In the genomic region with DNA sequence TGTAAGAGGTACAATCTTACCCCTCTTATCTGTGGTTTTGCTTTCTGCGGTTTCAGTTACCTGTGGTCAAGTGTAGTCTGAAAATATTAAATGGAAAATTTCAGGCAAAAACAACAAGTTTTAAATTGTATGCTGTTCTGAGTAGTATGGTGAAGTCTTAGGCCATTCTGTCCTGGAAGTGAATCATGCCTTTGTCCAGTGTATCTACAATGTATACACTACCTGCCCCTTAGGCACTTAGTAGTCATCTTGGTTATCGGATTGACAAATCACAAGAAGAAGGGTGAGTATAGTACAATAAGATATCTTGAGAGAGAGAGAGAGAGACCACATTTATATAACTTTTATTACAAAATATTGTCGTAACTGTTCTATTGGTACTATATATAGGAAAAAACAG, we compare ENCODE assay signal across 29 cellular contexts. TPM values are rescaled to one million over a fixed set of nuclear protein-coding genes. Genes with fewer than 3 reads are reported as not detected.
DNase-seq lines count a peak whose midpoint lies in the region; ATAC-seq and TF ChIP-seq lines count a peak whose summit lies in the region.
"Had no signal": no experiment of that assay in that cellular context is flagged by ENCODE, and none has a peak within 500 bp of the region (broad histone marks: within the 10 kb centered on the region; RNA-seq: fewer than 3 reads in every experiment).

No MANE protein-coding gene starts in this region.

- peaks cover 8% of the 10 kb centered on the region for H3K4me1 ChIP-seq in IMR-90 (ENCODE audit: control insufficient read depth, insufficient read depth, low read length)

- POLR2A ChIA-PET in IMR-90 (lab: Charles Lee; ENCODE audit: unreplicated experiment): no interaction called here

- H3K27ac ChIP-seq in IMR-90 (ENCODE audit: insufficient read depth, low read length): no peak overlapping the region
- H3K27ac ChIP-seq: C4-2B, RWPE1 had no signal

- H4K5ac ChIP-seq in IMR-90 (ENCODE audit: low read depth, low read length): no peak overlapping the region

- no peak overlapping the region for H4K8ac ChIP-seq in IMR-90 (ENCODE audit: low read depth in 2 of 2, low read length in 2 of 2)

- H3K9me1 ChIP-seq in IMR-90 (ENCODE audit: insufficient read depth, low read length): no peaks in the 10 kb centered on the region; the same call in 1 of the 2 replicates

- H3K4me3 ChIP-seq in IMR-90 (ENCODE audit: insufficient read depth, low read depth, low read length): no peak overlapping the region
- H3K4me3 ChIP-seq: K562, MG63 had no signal

- WGBS in IMR-90 (ENCODE audit: extremely low coverage in 2 of 2, insufficient read length in 1 of 2), 2 experiments: no CpG with 5 or more reads among the region's 3 CpGs

- no peak overlapping the region for H3K18ac ChIP-seq in IMR-90 (ENCODE audit: low read depth, low read length)

- H3K4me2 ChIP-seq in IMR-90 (ENCODE audit: low read depth, low read length): no peak overlapping the region

- no peak overlapping the region for H2BK20ac ChIP-seq in IMR-90 (ENCODE audit: low read depth, low read length)

- TF ChIP-seq POLR2A in IMR-90 (IDR thresholded peaks at IDR 0.05; ENCODE audit: low read depth, low read length): no peak

- H3K23ac ChIP-seq in IMR-90 (ENCODE audit: low read depth, low read length): no peak overlapping the region

- H2BK120ac ChIP-seq in IMR-90 (ENCODE audit: low read depth, low read length): no peak overlapping the region

- H3K9me3 ChIP-seq in IMR-90 (ENCODE audit: control insufficient read depth, insufficient read depth, low read length): no peaks in the 10 kb centered on the region
- H3K9me3 ChIP-seq: Caco-2, MG63 had no signal

- TF ChIP-seq CTCF in IMR-90 (conservative IDR thresholded peaks at IDR 0.05; ENCODE audit: low read depth, low read length): no peak

- no peak overlapping the region for H3K56ac ChIP-seq in IMR-90 (ENCODE audit: extremely low read depth, insufficient read depth, low read length)

- CTCF ChIA-PET in IMR-90 (lab: Yijun Ruan, JAX): no interaction called here

- no peak overlapping the region for H2AK9ac ChIP-seq in IMR-90 (replicated peaks; ENCODE audit: low read depth, low read length, poor library complexity)

- no peak overlapping the region for H2AK5ac ChIP-seq in IMR-90 (ENCODE audit: low read depth, low read length)

- no peak overlapping the region for H2BK5ac ChIP-seq in IMR-90 (ENCODE audit: low read depth, low read length, poor library complexity, severe bottlenecking)

- no peak overlapping the region for H2AFZ ChIP-seq in IMR-90 (replicated peaks; ENCODE audit: low read length, poor library complexity)

- no peak for TF ChIP-seq RAD21 in IMR-90 (IDR thresholded peaks at IDR 0.05; ENCODE audit: low read length)

- ATAC-seq in IMR-90 (ENCODE audit: low read depth) (no peak), GM21529 (IDR thresholded peaks at IDR 0.05; ENCODE audit: unreplicated experiment) (no peak), GM19328 (IDR thresholded peaks at IDR 0.05; ENCODE audit: unreplicated experiment) (no peak)
- ATAC-seq: CD8-positive, alpha-beta T cell; HepG2; K562; Panc1 had no signal

- H3K27me3 ChIP-seq in IMR-90 (ENCODE audit: control insufficient read depth, insufficient read depth, low read length): no peaks in the 10 kb centered on the region
- H3K27me3 ChIP-seq: MG63 had no signal

- intact Hi-C loops in IMR-90 (cut with micrococcal nuclease): loop anchor here (5.0 kb wide), 1 partner anchor 43 kb away; a partner anchor contains a TSS

- H4K91ac ChIP-seq in IMR-90 (ENCODE audit: insufficient read depth, low read depth, low read length): no peak overlapping the region

- dilution Hi-C loops in IMR-90 (cut with HindIII; ENCODE audit: low sequenced_read_pairs, unreplicated experiment): no loop called here

- H2BK15ac ChIP-seq in IMR-90 (ENCODE audit: low read depth, low read length): no peak overlapping the region

- in situ Hi-C loops in IMR-90 (cut with MboI; ENCODE audit: low sequenced_read_pairs): no loop called here

- no peak overlapping the region for H3K9ac ChIP-seq in IMR-90 (ENCODE audit: low read depth, low read length)

- peaks cover 16 to 32% of the 10 kb centered on the region in 2 experiments; a peak in 3 of 4 replicates for H3K79me1 ChIP-seq in IMR-90 (ENCODE audit: low read depth in 1 of 2, low read length in 2 of 2)

- DNase-seq in IMR-90: peak; percentile 35
- DNase-seq in NCI-H226: peak; percentile 45
- DNase-seq in amniotic epithelial cell (ENCODE audit: low read depth): peak; percentile 28
- DNase-seq in iris pigment epithelial cell (ENCODE audit: low read depth): peak; percentile 52
- DNase-seq in DMS 273 treated with DMSO at 0.1 percent for 48 hours (lab: John Stamatoyannopoulos, UW): no peak
- DNase-seq: Caco-2; CD8-positive, alpha-beta T cell; DMS79; EL; GF-D8; H7; MG63; NCI-H1694; NCI-H2029 treated with DMSO at 0.1 percent for 48 hours; NCI-H524; NCI-H774; NK-92 treated with Interleukin-12 subunit alpha and Interleukin-12 subunit beta, amount 100 ng/mL, for 24 hours; SHP77 treated with DMSO at 0.1 percent for 48 hours; T-helper 1 cell had no signal

- no peaks in the 10 kb centered on the region; the same call in 1 of the 2 replicates for H4K20me1 ChIP-seq in IMR-90 (ENCODE audit: insufficient read depth, low read length)

- peaks cover 5% of the 10 kb centered on the region; the same call in 1 of the 2 replicates for H3K36me3 ChIP-seq in IMR-90 (ENCODE audit: control insufficient read depth, insufficient read depth, low read length)

- no TSS peak for BruUV-seq in IMR-90 (replicated peaks; lab: Mats Ljungman, UMichigan)

- H3K4ac ChIP-seq in IMR-90 (ENCODE audit: low read depth, low read length): no peak overlapping the region

- H3K14ac ChIP-seq in IMR-90 (replicated peaks; ENCODE audit: low read depth, low read length): no peak overlapping the region

TF ChIP-seq in IMR-90, 13 proteins besides CTCF, POLR2A, EP300 and RAD21:
- TF ChIP-seq NFE2L2 (IDR thresholded peaks at IDR 0.05; ENCODE audit: low read depth, low read length) (no peak), SMC3 (IDR thresholded peaks at IDR 0.05; ENCODE audit: low read depth, low read length) (no peak), RFX5 (IDR thresholded peaks at IDR 0.05; ENCODE audit: low read depth, low read length) (no peak), CHD1 (IDR thresholded peaks at IDR 0.05; ENCODE audit: low read depth, low read length) (no peak), RCOR1 (IDR thresholded peaks at IDR 0.05; ENCODE audit: insufficient replicate concordance, low read length) (no peak), MAZ (IDR thresholded peaks at IDR 0.05; ENCODE audit: borderline replicate concordance, low read depth, low read length) (no peak), CEBPB (IDR thresholded peaks at IDR 0.05; ENCODE audit: low read depth, low read length) (no peak), BHLHE40 (IDR thresholded peaks at IDR 0.05; ENCODE audit: low read depth, low read length) (no peak), MAFK (IDR thresholded peaks at IDR 0.05; ENCODE audit: low read depth, low read length) (no peak), FOS (IDR thresholded peaks at IDR 0.05; ENCODE audit: low read depth, low read length) (no peak), MXI1 (IDR thresholded peaks at IDR 0.05; ENCODE audit: borderline replicate concordance, low read depth, low read length) (no peak)
- TF ChIP-seq, protein P1, sequence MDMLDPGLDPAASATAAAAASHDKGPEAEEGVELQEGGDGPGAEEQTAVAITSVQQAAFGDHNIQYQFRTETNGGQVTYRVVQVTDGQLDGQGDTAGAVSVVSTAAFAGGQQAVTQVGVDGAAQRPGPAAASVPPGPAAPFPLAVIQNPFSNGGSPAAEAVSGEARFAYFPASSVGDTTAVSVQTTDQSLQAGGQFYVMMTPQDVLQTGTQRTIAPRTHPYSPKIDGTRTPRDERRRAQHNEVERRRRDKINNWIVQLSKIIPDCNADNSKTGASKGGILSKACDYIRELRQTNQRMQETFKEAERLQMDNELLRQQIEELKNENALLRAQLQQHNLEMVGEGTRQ (IDR thresholded peaks at IDR 0.05; ENCODE audit: low read depth, low read length): no peak
- TF ChIP-seq, protein P2, sequence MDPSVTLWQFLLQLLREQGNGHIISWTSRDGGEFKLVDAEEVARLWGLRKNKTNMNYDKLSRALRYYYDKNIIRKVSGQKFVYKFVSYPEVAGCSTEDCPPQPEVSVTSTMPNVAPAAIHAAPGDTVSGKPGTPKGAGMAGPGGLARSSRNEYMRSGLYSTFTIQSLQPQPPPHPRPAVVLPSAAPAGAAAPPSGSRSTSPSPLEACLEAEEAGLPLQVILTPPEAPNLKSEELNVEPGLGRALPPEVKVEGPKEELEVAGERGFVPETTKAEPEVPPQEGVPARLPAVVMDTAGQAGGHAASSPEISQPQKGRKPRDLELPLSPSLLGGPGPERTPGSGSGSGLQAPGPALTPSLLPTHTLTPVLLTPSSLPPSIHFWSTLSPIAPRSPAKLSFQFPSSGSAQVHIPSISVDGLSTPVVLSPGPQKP (IDR thresholded peaks at IDR 0.05; ENCODE audit: borderline replicate concordance, low read depth, low read length): no peak

RNA-seq across cellular contexts. Expression of a gene that starts 43.5 kb away (rescaled TPM):
- 65.8 and 85.5 TPM in 2 replicates for total RNA-seq in IMR-90 (2012; rRNA removed)
- 16.2 and 21.2 TPM in 2 replicates for polyA plus RNA-seq in IMR-90 (2012; rRNA removed)
- 5.0 and 10.4 TPM in 2 replicates for polyA plus RNA-seq in IMR-90 (2012; cell fraction: cytosol; rRNA removed)
- 5.1 and 25.2 TPM in 2 replicates for polyA plus RNA-seq in IMR-90 (2012; cell fraction: nucleus; rRNA removed; ENCODE audit: low replicate concordance)

RNA-seq across cellular contexts. Expression of a gene that starts 48.3 kb away (rescaled TPM):
- not detected in 2 replicates for total RNA-seq in IMR-90 (2012; rRNA removed)
- polyA plus RNA-seq in IMR-90 (2012; rRNA removed): not detected in 2 replicates
- polyA plus RNA-seq in IMR-90 (2012; cell fraction: cytosol; rRNA removed): not detected in 2 replicates
- not detected in 2 replicates for polyA plus RNA-seq in IMR-90 (2012; cell fraction: nucleus; rRNA removed; ENCODE audit: low replicate concordance)
- total RNA-seq: A673; Caco-2; CD8-positive, alpha-beta T cell; H7; HepG2; HT1080; K562; LHCN-M2 had no signal
- polyA plus RNA-seq: HepG2 had no signal
